Comparison of ENCODE assay signal across 14 cellular contexts in genomic region chr15:58981808-58982475, GRCh38. TPM values are rescaled to one million over a fixed set of nuclear protein-coding genes. Genes with fewer than 3 reads are reported as not detected.
A peak's percentile ranks its signal among the peaks of the same experiment; 100 is the strongest.
DNase-seq lines count a peak whose midpoint lies in the region; ATAC-seq and TF ChIP-seq lines count a peak whose summit lies in the region.
"Had no signal": no experiment of that assay in that cellular context is flagged by ENCODE, and none has a peak within 500 bp of the region (broad histone marks: within the 10 kb centered on the region; RNA-seq: fewer than 3 reads in every experiment).

No MANE protein-coding gene starts in this region.

- H3K27me3 ChIP-seq in OCI-LY3 (ENCODE audit: low read depth, low read length) = no peaks in the 10 kb centered on the region
- H3K27me3 ChIP-seq in thoracic aorta (replicated peaks; ENCODE audit: insufficient read depth) = no peaks in the 10 kb centered on the region
- H3K27me3 ChIP-seq in gastrocnemius medialis = no peaks in the 10 kb centered on the region
- H3K27me3 ChIP-seq: colonic mucosa, Peyer's patch had no signal

- H3K4me3 Mint-ChIP-seq in activated naive CD4-positive, alpha-beta T cell treated with anti-CD3 and anti-CD28 coated beads, Interleukin-2, amount 50 U/mL, for 24 hours = peak overlapping the region; percentile 33
- H3K4me3 Mint-ChIP-seq in dendritic cell treated with granulocyte-macrophage colony-stimulating factor and Interleukin-4, amounts not matched to agents 40 ng/mL and 50 ng/mL, for 4 days = peak overlapping the region; percentile 47
- H3K4me3 Mint-ChIP-seq in endothelial cell (ENCODE audit: unreplicated experiment) = no peak overlapping the region
- H3K4me3 Mint-ChIP-seq: H9 had no signal

- H3K27ac ChIP-seq in OCI-LY3 (ENCODE audit: low read length) (peak overlapping the region; percentile 42), thoracic aorta (no peak overlapping the region), gastrocnemius medialis (no peak overlapping the region)
- H3K27ac ChIP-seq: colonic mucosa had no signal

- no peaks in the 10 kb centered on the region for H4K20me1 ChIP-seq in OCI-LY3 (ENCODE audit: insufficient read depth, low read length)

- H3K9me3 ChIP-seq in OCI-LY3 (ENCODE audit: insufficient read depth, low read length) = no peaks in the 10 kb centered on the region
- H3K9me3 ChIP-seq in thoracic aorta = no peaks in the 10 kb centered on the region
- no peaks in the 10 kb centered on the region for H3K9me3 ChIP-seq in gastrocnemius medialis
- H3K9me3 ChIP-seq: colonic mucosa, Peyer's patch had no signal

- peaks cover 26% of the 10 kb centered on the region for H3K4me1 Mint-ChIP-seq in activated naive CD4-positive, alpha-beta T cell treated with anti-CD3 and anti-CD28 coated beads, Interleukin-2, amount 50 U/mL, for 24 hours
- H3K4me1 Mint-ChIP-seq in dendritic cell treated with granulocyte-macrophage colony-stimulating factor and Interleukin-4, amounts not matched to agents 40 ng/mL and 50 ng/mL, for 4 days (ENCODE audit: low read depth) = peaks cover 68% of the 10 kb centered on the region
- H3K4me1 Mint-ChIP-seq in endothelial cell (ENCODE audit: unreplicated experiment) = peaks cover 1% of the 10 kb centered on the region

- H3K4me2 ChIP-seq in OCI-LY3 (ENCODE audit: low read length) = peak overlapping the region; percentile 90
- H3K4me2 ChIP-seq: smooth muscle cell had no signal

- H3K9ac ChIP-seq in OCI-LY3 (ENCODE audit: low read length) = peak overlapping the region; percentile 47

- no peak for TF ChIP-seq POLR2A in gastrocnemius medialis (IDR thresholded peaks at IDR 0.05)

- no peak for DNase-seq in activated naive CD4-positive, alpha-beta T cell treated with anti-CD3 and anti-CD28 coated beads, Interleukin-2, amount 50 U/mL, for 16 hours
- DNase-seq in thoracic aorta (ENCODE audit: low spot score) (no peak), SK-N-DZ (ENCODE audit: low spot score) (no peak), endothelial cell (ENCODE audit: low spot score) (no peak), gastrocnemius medialis (no peak)
- DNase-seq: activated naive CD4-positive, alpha-beta T cell treated with Interleukin-2 at 50 U/mL for 16 hours; AML-193; colonic mucosa; H9; Peyer's patch had no signal

- in situ Hi-C loops in gastrocnemius medialis (cut with MboI; ENCODE audit: low sequenced_read_pairs in 4 of 4) = loop anchor here in 3 of 4 donors (5.0 to 10.0 kb wide), 3 partner anchors 123 to 513 kb away; partner anchors contain the start of gene CCNB2 (in 1 of the 3)

- H3K79me2 ChIP-seq in OCI-LY3 (ENCODE audit: low read length) = no peaks in the 10 kb centered on the region

- H3K4me1 ChIP-seq in OCI-LY3 (ENCODE audit: low read length) (peaks cover 41% of the 10 kb centered on the region), thoracic aorta (ENCODE audit: control insufficient read depth in 1 of 2, low read depth in 2 of 2) (peaks cover 0 to 8% of the 10 kb centered on the region in 2 donors), gastrocnemius medialis (peaks cover 0 to under 1% of the 10 kb centered on the region in 2 donors)

- no peaks in the 10 kb centered on the region for H3K36me3 Mint-ChIP-seq in activated naive CD4-positive, alpha-beta T cell treated with anti-CD3 and anti-CD28 coated beads, Interleukin-2, amount 50 U/mL, for 24 hours
- no peaks in the 10 kb centered on the region for H3K36me3 Mint-ChIP-seq in dendritic cell treated with granulocyte-macrophage colony-stimulating factor and Interleukin-4, amounts not matched to agents 40 ng/mL and 50 ng/mL, for 4 days (ENCODE audit: low read depth)
- no peaks in the 10 kb centered on the region for H3K36me3 Mint-ChIP-seq in endothelial cell (ENCODE audit: low read depth, unreplicated experiment)

- H3K36me3 ChIP-seq in OCI-LY3 (replicated peaks; ENCODE audit: low read depth, low read length) (no peaks in the 10 kb centered on the region), thoracic aorta (no peaks in the 10 kb centered on the region), gastrocnemius medialis (no peaks in the 10 kb centered on the region)
- H3K36me3 ChIP-seq: colonic mucosa, Peyer's patch had no signal

- peak overlapping the region; percentile 74 for H3K27ac Mint-ChIP-seq in activated naive CD4-positive, alpha-beta T cell treated with anti-CD3 and anti-CD28 coated beads, Interleukin-2, amount 50 U/mL, for 24 hours
- H3K27ac Mint-ChIP-seq in dendritic cell treated with granulocyte-macrophage colony-stimulating factor and Interleukin-4, amounts not matched to agents 40 ng/mL and 50 ng/mL, for 4 days = peak overlapping the region; percentile 60
- H3K27ac Mint-ChIP-seq in endothelial cell (ENCODE audit: unreplicated experiment) = no peak overlapping the region
- H3K27ac Mint-ChIP-seq: H9 had no signal

- intact Hi-C loops in dendritic cell treated with granulocyte-macrophage colony-stimulating factor and Interleukin-4, amounts not matched to agents 40 ng/mL and 50 ng/mL, for 4 days (cut with micrococcal nuclease) = loop anchor here (2.0 to 10.0 kb wide), 3 partner anchors 123 to 513 kb away; partner anchors contain the start of gene CCNB2
- intact Hi-C loops in gastrocnemius medialis (cut with DNase I; ENCODE audit: low total_unique reads) = loop anchor here (2.0 to 10.0 kb wide), 4 partner anchors 123 to 543 kb away; partner anchors contain the start of genes CCNB2 and MYO1E

- H3K27me3 Mint-ChIP-seq in activated naive CD4-positive, alpha-beta T cell treated with anti-CD3 and anti-CD28 coated beads, Interleukin-2, amount 50 U/mL, for 24 hours = no peaks in the 10 kb centered on the region
- H3K27me3 Mint-ChIP-seq in dendritic cell treated with granulocyte-macrophage colony-stimulating factor and Interleukin-4, amounts not matched to agents 40 ng/mL and 50 ng/mL, for 4 days = no peaks in the 10 kb centered on the region
- H3K27me3 Mint-ChIP-seq in endothelial cell (ENCODE audit: unreplicated experiment) = no peaks in the 10 kb centered on the region

- TF ChIP-seq CTCF in OCI-LY3 (IDR thresholded peaks at IDR 0.05; ENCODE audit: low read depth, low read length) (no peak), thoracic aorta (IDR thresholded peaks at IDR 0.05) (no peak), endothelial cell (IDR thresholded peaks at IDR 0.05; ENCODE audit: unreplicated experiment) (no peak), gastrocnemius medialis (IDR thresholded peaks at IDR 0.05 in 4 of 5, conservative IDR thresholded peaks at IDR 0.05 in 1 of 5) (no peak)

- peak overlapping the region; percentile 37 for H2AFZ ChIP-seq in OCI-LY3 (ENCODE audit: low read depth, low read length)

- ATAC-seq in thoracic aorta (ENCODE audit: insufficient number of reproducible peaks, low FRiP score, low read depth) (no peak), gastrocnemius medialis (no peak)

- H3K4me3 ChIP-seq in OCI-LY3 (ENCODE audit: low read length) = peak overlapping the region; percentile 53
- peak overlapping the region; percentile 11 for H3K4me3 ChIP-seq in thoracic aorta
- no peak overlapping the region for H3K4me3 ChIP-seq in gastrocnemius medialis
- H3K4me3 ChIP-seq: colonic mucosa, Peyer's patch, smooth muscle cell had no signal

- no peaks in the 10 kb centered on the region for H3K9me3 Mint-ChIP-seq in activated naive CD4-positive, alpha-beta T cell treated with anti-CD3 and anti-CD28 coated beads, Interleukin-2, amount 50 U/mL, for 24 hours
- H3K9me3 Mint-ChIP-seq in dendritic cell treated with granulocyte-macrophage colony-stimulating factor and Interleukin-4, amounts not matched to agents 40 ng/mL and 50 ng/mL, for 4 days = no peaks in the 10 kb centered on the region
- no peaks in the 10 kb centered on the region for H3K9me3 Mint-ChIP-seq in endothelial cell (ENCODE audit: unreplicated experiment)
- H3K9me3 Mint-ChIP-seq: H9 had no signal

RNA-seq across cellular contexts. Expression of gene RNF111, which starts 5.5 kb away (rescaled TPM):
- total RNA-seq in thoracic aorta = 10 to 100 TPM; 33.8 to 34.1 TPM
- 9.1 and 13.3 TPM in 2 replicates for polyA plus RNA-seq in SK-N-DZ (2014; cell fraction: cytosol; rRNA removed)
- 15.3 and 22.7 TPM in 2 replicates for polyA plus RNA-seq in SK-N-DZ (2014; cell fraction: nucleus; rRNA removed)
- total RNA-seq in endothelial cell (ENCODE audit: unreplicated experiment) = 53.4 TPM
- total RNA-seq in gastrocnemius medialis = 10 to 100 TPM; 14.5 to 18.4 (median 15.8) TPM

RNA-seq across cellular contexts. Expression of gene SLTM, which starts 48.5 kb away (rescaled TPM):
- total RNA-seq in thoracic aorta (100 to 1,000 TPM in 1 of 2 donors, 10 to 100 TPM in 1; 50.9 to 146 TPM), endothelial cell (ENCODE audit: unreplicated experiment) (71.9 TPM), gastrocnemius medialis (10 to 100 TPM; 46.5 to 76.2 (median 60.9) TPM)
- polyA plus RNA-seq in SK-N-DZ (2014; cell fraction: cytosol; rRNA removed) = 66.9 and 70.7 TPM in 2 replicates
- polyA plus RNA-seq in SK-N-DZ (2014; cell fraction: nucleus; rRNA removed) = 118 and 133 TPM in 2 replicates

Comparison
In these comparisons a context has a peak if more than half of its experiments do, and no peak if none do; other contexts are left out.
1. H3K4me3 ChIP-seq: peak in OCI-LY3 (single experiment) and thoracic aorta (single experiment); none in gastrocnemius medialis (0 of 4).